25 cellular contexts compared by ENCODE assay signal in the genomic region with DNA sequence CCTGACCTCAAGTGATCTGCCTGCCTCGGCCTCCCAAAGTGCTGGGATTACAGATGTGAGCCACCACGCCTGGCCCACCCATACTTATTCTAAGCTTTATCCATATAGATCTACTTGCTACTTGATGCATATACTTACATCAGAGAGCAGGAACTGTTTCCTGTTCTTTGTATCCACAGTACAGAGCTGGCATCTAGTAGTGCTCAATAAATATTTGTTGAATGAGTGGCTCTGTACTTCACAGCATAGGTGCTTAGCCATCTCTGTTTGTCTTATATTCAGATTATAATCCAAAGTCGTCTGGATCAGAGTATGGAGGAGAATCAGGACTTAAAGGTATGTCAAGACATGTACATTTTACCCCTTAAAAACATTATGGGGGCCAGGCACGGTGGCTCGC.
"Had no signal": no experiment of that assay in that cellular context is flagged by ENCODE, and none has a peak within 500 bp of the region (broad histone marks: within the 10 kb centered on the region; RNA-seq: fewer than 3 reads in every experiment).

No MANE protein-coding gene starts in this region.

- H3K4me3 ChIP-seq: hepatocyte, thoracic aorta, uterus had no signal

- H3K9me3 Mint-ChIP-seq: activated naive CD4-positive, alpha-beta T cell treated with anti-CD3 and anti-CD28 coated beads, Interleukin-2, amount 10 ng/mL, durations not matched to agents 7 days and 5 days; activated T-cell treated with anti-CD3 and anti-CD28 coated beads, Interleukin-2, amount 50 U/mL, for 72 hours; mesothelial cell of epicardium; neural crest cell; type B pancreatic cell had no signal

- H3K4me3 Mint-ChIP-seq: activated naive CD4-positive, alpha-beta T cell treated with anti-CD3 and anti-CD28 coated beads, Interleukin-2, amount 10 ng/mL, durations not matched to agents 7 days and 5 days; activated T-cell treated with anti-CD3 and anti-CD28 coated beads, Interleukin-2, amount 50 U/mL, for 72 hours; mesothelial cell of epicardium; naive thymus-derived CD4-positive, alpha-beta T cell; neural crest cell; type B pancreatic cell had no signal

- H3K27ac ChIP-seq: brain microvascular endothelial cell, parathyroid adenoma, thoracic aorta, uterus, VCaP had no signal

- H3K27ac Mint-ChIP-seq: activated naive CD4-positive, alpha-beta T cell treated with anti-CD3 and anti-CD28 coated beads, Interleukin-2, amount 10 ng/mL, durations not matched to agents 7 days and 5 days; mesothelial cell of epicardium; naive thymus-derived CD4-positive, alpha-beta T cell had no signal

- ATAC-seq: activated T-cell treated with anti-CD3 and anti-CD28 coated beads, Interleukin-2, amount 50 U/mL, for 72 hours; naive thymus-derived CD4-positive, alpha-beta T cell; right cardiac atrium; stimulated activated naive CD8-positive, alpha-beta T cell treated with anti-CD3 and anti-CD28 coated beads, Interleukin-15, Interleukin-2, amounts not matched to agents 100 U/mL and 50 U/mL, for 24 hours had no signal

- H3K36me3 ChIP-seq: uterus had no signal

- H3K4me1 ChIP-seq: uterus had no signal

- H3K36me3 Mint-ChIP-seq: activated naive CD4-positive, alpha-beta T cell treated with anti-CD3 and anti-CD28 coated beads, Interleukin-2, amount 10 ng/mL, durations not matched to agents 7 days and 5 days had no signal

- H3K4me1 Mint-ChIP-seq: activated naive CD4-positive, alpha-beta T cell treated with anti-CD3 and anti-CD28 coated beads, Interleukin-2, amount 10 ng/mL, durations not matched to agents 7 days and 5 days; naive thymus-derived CD4-positive, alpha-beta T cell had no signal

- H3K9me3 ChIP-seq: thoracic aorta, uterus had no signal

- H3K27me3 Mint-ChIP-seq: activated naive CD4-positive, alpha-beta T cell treated with anti-CD3 and anti-CD28 coated beads, Interleukin-2, amount 10 ng/mL, durations not matched to agents 7 days and 5 days; naive thymus-derived CD4-positive, alpha-beta T cell; type B pancreatic cell had no signal

- DNase-seq: activated CD4-positive, alpha-beta T cell treated with anti-CD3 and anti-CD28 coated beads for 4 hours; activated CD4-positive, alpha-beta T cell treated with anti-CD3 and anti-CD28 coated beads, Interleukin-2, amount 50 U/mL, for 4 hours; activated effector memory CD4-positive, alpha-beta T cell treated with Interleukin-2 at 50 U/mL for 16 hours; activated naive CD4-positive, alpha-beta T cell treated with anti-CD3 and anti-CD28 coated beads, Interleukin-2, amount 10 ng/mL, durations not matched to agents 7 days and 5 days; activated T-cell treated with anti-CD3 and anti-CD28 coated beads for 4 hours; activated T-cell treated with anti-CD3 and anti-CD28 coated beads, Interleukin-2, amount 50 U/mL, for 72 hours; amniotic stem cell; brain microvascular endothelial cell; caudate nucleus; cortex of kidney; islet precursor cell; naive thymus-derived CD4-positive, alpha-beta T cell; nucleus accumbens; right cardiac atrium; stimulated activated CD4-positive, alpha-beta T cell treated with anti-CD3 and anti-CD28 coated beads, Interleukin-4, amount 100 ng/mL, for 1 hour; stimulated activated naive CD8-positive, alpha-beta T cell treated with anti-CD3 and anti-CD28 coated beads, Interleukin-15, Interleukin-2, amounts not matched to agents 100 U/mL and 50 U/mL, for 24 hours; T-helper 1 cell; uterus had no signal

- H3K27me3 ChIP-seq: brain microvascular endothelial cell, hepatocyte, uterus had no signal
